In the genomic region with DNA sequence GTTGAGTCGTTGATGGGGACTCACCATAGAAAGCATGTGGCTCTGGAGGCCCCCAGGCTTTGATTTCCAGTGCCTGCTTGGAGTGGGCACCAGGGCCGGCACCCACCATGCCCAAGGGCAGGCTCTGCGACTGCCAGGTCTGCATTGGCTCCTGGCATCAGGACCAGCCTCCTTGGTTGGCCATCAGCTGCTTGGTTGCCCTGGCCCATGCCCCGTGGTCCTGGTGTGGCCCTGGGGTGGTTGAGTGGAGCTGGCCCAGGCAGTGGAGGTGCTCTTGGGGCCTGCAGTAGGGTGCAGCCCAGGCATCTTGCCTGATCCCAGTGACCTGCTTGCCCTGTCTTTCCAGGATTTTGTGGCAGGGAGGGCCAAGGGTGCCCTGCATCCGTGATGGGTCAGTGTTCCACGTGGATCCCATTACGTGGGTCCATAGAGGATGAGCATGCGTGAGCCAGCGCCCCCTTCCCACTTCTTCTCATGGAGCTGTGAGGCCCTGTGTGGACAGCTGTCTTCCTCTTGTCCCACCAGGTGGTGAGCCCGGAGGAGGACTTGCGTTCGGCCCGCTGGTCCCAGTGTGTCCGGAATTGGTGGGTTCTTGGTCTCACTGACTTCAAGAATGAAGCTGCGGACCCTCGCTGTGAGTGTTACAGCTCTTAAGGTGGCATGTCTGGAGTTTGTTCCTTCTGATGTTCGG, we compare ENCODE assay signal across 18 cellular contexts.
A peak's percentile ranks its signal among the peaks of the same experiment; 100 is the strongest.
DNase-seq lines count a peak whose midpoint lies in the region; ATAC-seq and TF ChIP-seq lines count a peak whose summit lies in the region.
"Had no signal": no experiment of that assay in that cellular context is flagged by ENCODE, and none has a peak within 500 bp of the region (broad histone marks: within the 10 kb centered on the region; RNA-seq: fewer than 3 reads in every experiment).

No MANE protein-coding gene starts in this region.

- WGBS in ovary, 3 donors, result 83 to 86% (median 85%) methylated on average over 12 to 17 of the region's 17 CpGs

- peaks cover 8% of the 10 kb centered on the region in 2 donors for H3K9me3 Mint-ChIP-seq in natural killer cell
- peaks cover 14% of the 10 kb centered on the region for H3K9me3 Mint-ChIP-seq in natural killer cell treated with Interleukin-12 subunit alpha and Interleukin-12 subunit beta and Interleukin-15 and Interleukin-18, amount 100 ng/mL, for 72 hours
- H3K9me3 Mint-ChIP-seq in glutamatergic neuron (ENCODE audit: unreplicated experiment), result peaks cover 7% of the 10 kb centered on the region
- peaks cover 18% of the 10 kb centered on the region for H3K9me3 Mint-ChIP-seq in stimulated activated effector memory CD8-positive, alpha-beta T cell treated with anti-CD3 and anti-CD28 coated beads, Interleukin-12 subunit alpha, Interleukin-12 subunit beta, amount 100 ng/mL, for 72 hours

- H3K27me3 ChIP-seq in ovary, result no peaks in the 10 kb centered on the region

- H3K27ac Mint-ChIP-seq in natural killer cell (no peak overlapping the region), glutamatergic neuron (ENCODE audit: unreplicated experiment) (no peak overlapping the region)
- H3K27ac Mint-ChIP-seq in natural killer cell treated with Interleukin-12 subunit alpha and Interleukin-12 subunit beta and Interleukin-15 and Interleukin-18, amount 100 ng/mL, for 72 hours, result no peak overlapping the region
- no peak overlapping the region for H3K27ac Mint-ChIP-seq in stimulated activated effector memory CD8-positive, alpha-beta T cell treated with anti-CD3 and anti-CD28 coated beads, Interleukin-12 subunit alpha, Interleukin-12 subunit beta, amount 100 ng/mL, for 72 hours
- H3K27ac Mint-ChIP-seq: activated CD4-positive, alpha-beta T cell treated with anti-CD3 and anti-CD28 coated beads for 36 hours; CD4-positive, alpha-beta memory T cell; HFFc6; naive thymus-derived CD8-positive, alpha-beta T cell had no signal

- H3K4me1 ChIP-seq in ovary (ENCODE audit: insufficient read depth), result no peaks in the 10 kb centered on the region

- no peak overlapping the region for H3K27ac ChIP-seq in ovary

- peaks cover 0 to 8% of the 10 kb centered on the region in 2 donors for H3K9me3 ChIP-seq in ovary

- no peak overlapping the region for H3K4me3 Mint-ChIP-seq in natural killer cell
- no peak overlapping the region for H3K4me3 Mint-ChIP-seq in natural killer cell treated with Interleukin-12 subunit alpha and Interleukin-12 subunit beta and Interleukin-15 and Interleukin-18, amount 100 ng/mL, for 72 hours
- no peak overlapping the region for H3K4me3 Mint-ChIP-seq in glutamatergic neuron (ENCODE audit: unreplicated experiment)
- H3K4me3 Mint-ChIP-seq in stimulated activated effector memory CD8-positive, alpha-beta T cell treated with anti-CD3 and anti-CD28 coated beads, Interleukin-12 subunit alpha, Interleukin-12 subunit beta, amount 100 ng/mL, for 72 hours, result no peak overlapping the region
- H3K4me3 Mint-ChIP-seq: activated CD4-positive, alpha-beta T cell treated with anti-CD3 and anti-CD28 coated beads for 36 hours; HFFc6; naive thymus-derived CD8-positive, alpha-beta T cell had no signal

- DNase-seq in natural killer cell, result peak; percentile 10
- no peak for DNase-seq in natural killer cell treated with Interleukin-12 subunit alpha and Interleukin-12 subunit beta and Interleukin-15 and Interleukin-18, amount 100 ng/mL, for 72 hours (ENCODE audit: low spot score)
- peak; percentile 2 for DNase-seq in glutamatergic neuron
- DNase-seq in ovary, result peak in 3 of 5 donors; percentile 2 to 25 (median 6)
- no peak for DNase-seq in stimulated activated effector memory CD8-positive, alpha-beta T cell treated with anti-CD3 and anti-CD28 coated beads, Interleukin-12 subunit alpha, Interleukin-12 subunit beta, amount 100 ng/mL, for 72 hours (ENCODE audit: low spot score in 2 of 2)
- DNase-seq: activated CD4-positive, alpha-beta T cell treated with anti-CD3 and anti-CD28 coated beads for 36 hours; activated naive CD4-positive, alpha-beta T cell treated with Interleukin-2 at 50 U/mL for 16 hours; HFFc6; mesendoderm; NCI-H1092; NCI-H2081 treated with DMSO at 0.1 percent for 48 hours; NCI-H510A treated with DMSO at 0.1 percent for 48 hours; RPMI8226; T1000 had no signal

- H3K4me1 Mint-ChIP-seq in natural killer cell, result no peaks in the 10 kb centered on the region
- no peaks in the 10 kb centered on the region for H3K4me1 Mint-ChIP-seq in natural killer cell treated with Interleukin-12 subunit alpha and Interleukin-12 subunit beta and Interleukin-15 and Interleukin-18, amount 100 ng/mL, for 72 hours (ENCODE audit: low read depth in 2 of 2)
- H3K4me1 Mint-ChIP-seq in glutamatergic neuron (ENCODE audit: low read depth, unreplicated experiment), result no peaks in the 10 kb centered on the region
- H3K4me1 Mint-ChIP-seq in stimulated activated effector memory CD8-positive, alpha-beta T cell treated with anti-CD3 and anti-CD28 coated beads, Interleukin-12 subunit alpha, Interleukin-12 subunit beta, amount 100 ng/mL, for 72 hours, result no peaks in the 10 kb centered on the region
- H3K4me1 Mint-ChIP-seq: activated CD4-positive, alpha-beta T cell treated with anti-CD3 and anti-CD28 coated beads for 36 hours; CD4-positive, alpha-beta memory T cell had no signal

- H3K27me3 Mint-ChIP-seq in natural killer cell (ENCODE audit: low read depth in 2 of 2) (no peaks in the 10 kb centered on the region), glutamatergic neuron (ENCODE audit: unreplicated experiment) (no peaks in the 10 kb centered on the region)
- H3K27me3 Mint-ChIP-seq in natural killer cell treated with Interleukin-12 subunit alpha and Interleukin-12 subunit beta and Interleukin-15 and Interleukin-18, amount 100 ng/mL, for 72 hours, result no peaks in the 10 kb centered on the region
- H3K27me3 Mint-ChIP-seq: activated CD4-positive, alpha-beta T cell treated with anti-CD3 and anti-CD28 coated beads for 36 hours; CD4-positive, alpha-beta memory T cell had no signal

- no peak for TF ChIP-seq EP300 in ovary (IDR thresholded peaks at IDR 0.05)

- ATAC-seq in natural killer cell, result no peak
- no peak for ATAC-seq in natural killer cell treated with Interleukin-12 subunit alpha and Interleukin-12 subunit beta and Interleukin-15 and Interleukin-18, amount 100 ng/mL, for 72 hours
- no peak for ATAC-seq in HG02678 (IDR thresholded peaks at IDR 0.05; ENCODE audit: unreplicated experiment)
- ATAC-seq in stimulated activated effector memory CD8-positive, alpha-beta T cell treated with anti-CD3 and anti-CD28 coated beads, Interleukin-12 subunit alpha, Interleukin-12 subunit beta, amount 100 ng/mL, for 72 hours, result no peak
- ATAC-seq in HG03342 (IDR thresholded peaks at IDR 0.05; ENCODE audit: unreplicated experiment), result no peak
- ATAC-seq: activated CD4-positive, alpha-beta T cell treated with anti-CD3 and anti-CD28 coated beads for 36 hours; naive thymus-derived CD8-positive, alpha-beta T cell had no signal

- intact Hi-C loops in natural killer cell (cut with micrococcal nuclease), result no loop called here
- intact Hi-C loops in ovary (cut with DNase I), result no loop called here

- H3K4me3 ChIP-seq in ovary, result no peak overlapping the region

- H3K36me3 ChIP-seq in ovary, result no peaks in the 10 kb centered on the region

- TF ChIP-seq POLR2A in ovary (IDR thresholded peaks at IDR 0.05), result no peak

- TF ChIP-seq CTCF in natural killer cell (IDR thresholded peaks at IDR 0.05), result no peak
- TF ChIP-seq CTCF in glutamatergic neuron (IDR thresholded peaks at IDR 0.05; ENCODE audit: partially characterized antibody, unreplicated experiment), result no peak
- TF ChIP-seq CTCF in ovary (IDR thresholded peaks at IDR 0.05), result no peak

- H3K36me3 Mint-ChIP-seq in natural killer cell (peaks cover 20% of the 10 kb centered on the region), glutamatergic neuron (ENCODE audit: unreplicated experiment) (peaks cover 12% of the 10 kb centered on the region)
- H3K36me3 Mint-ChIP-seq in natural killer cell treated with Interleukin-12 subunit alpha and Interleukin-12 subunit beta and Interleukin-15 and Interleukin-18, amount 100 ng/mL, for 72 hours, result peaks cover 20% of the 10 kb centered on the region
- H3K36me3 Mint-ChIP-seq in stimulated activated effector memory CD8-positive, alpha-beta T cell treated with anti-CD3 and anti-CD28 coated beads, Interleukin-12 subunit alpha, Interleukin-12 subunit beta, amount 100 ng/mL, for 72 hours, result no peaks in the 10 kb centered on the region

Comparison
In these comparisons a context has a peak if more than half of its experiments do, and no peak if none do; other contexts are left out.
1. DNase-seq: peak in natural killer cell (single experiment), glutamatergic neuron (single experiment) and ovary (3 of 5); none in natural killer cell treated with Interleukin-12 subunit alpha and Interleukin-12 subunit beta and Interleukin-15 and Interleukin-18, amount 100 ng/mL, for 72 hours (single experiment) and stimulated activated effector memory CD8-positive, alpha-beta T cell treated with anti-CD3 and anti-CD28 coated beads, Interleukin-12 subunit alpha, Interleukin-12 subunit beta, amount 100 ng/mL, for 72 hours (0 of 2).